15 cellular contexts compared by ENCODE assay signal in genomic region chr16:2966803-2967184, GRCh38. TPM values are rescaled to one million over a fixed set of nuclear protein-coding genes. Genes with fewer than 3 reads are reported as not detected.
DNase-seq lines count a peak whose midpoint lies in the region; ATAC-seq and TF ChIP-seq lines count a peak whose summit lies in the region.
"Had no signal": no experiment of that assay in that cellular context is flagged by ENCODE, and none has a peak within 500 bp of the region (broad histone marks: within the 10 kb centered on the region; RNA-seq: fewer than 3 reads in every experiment).

No MANE protein-coding gene starts in this region.

- H3K79me1 ChIP-seq in mesendoderm (ENCODE audit: low read length): peaks cover 4% of the 10 kb centered on the region

- H3K4me2 ChIP-seq in GM23338 (peak overlapping the region; percentile 95), osteoblast (ENCODE audit: insufficient read depth, low read length) (no peak overlapping the region), mesendoderm (ENCODE audit: low read length) (no peak overlapping the region)

- H4K8ac ChIP-seq in mesendoderm (ENCODE audit: low read depth, low read length): no peak overlapping the region

- no CpG with 5 or more reads among the region's 46 CpGs for WGBS in mesendoderm (ENCODE audit: extremely low coverage, insufficient coverage, low lambda C conversion rate)

- no peak for ATAC-seq in GM23338
- no peak for ATAC-seq in activated CD8-positive, alpha-beta T cell treated with anti-CD3 and anti-CD28 coated beads for 36 hours

- H3K27me3 Mint-ChIP-seq in CD14-positive monocyte (ENCODE audit: low read depth in 3 of 3) (peaks cover 49 to 70% (median 53%) of the 10 kb centered on the region in 3 donors), GM23338 (ENCODE audit: insufficient read depth, low read depth, poor library complexity) (peaks cover 42% of the 10 kb centered on the region)
- peaks cover 30% of the 10 kb centered on the region for H3K27me3 Mint-ChIP-seq in activated CD8-positive, alpha-beta T cell treated with anti-CD3 and anti-CD28 coated beads for 36 hours

- no peaks in the 10 kb centered on the region for H3K9me2 ChIP-seq in GM23338 (ENCODE audit: insufficient read depth)

- POLR2A ChIA-PET in activated CD8-positive, alpha-beta T cell treated with anti-CD3 and anti-CD28 coated beads for 36 hours (lab: Charles Lee): interaction anchor here (2.0 kb wide), 1 partner anchor 11 kb away, joined by 8 read pairs; no protein-coding TSS in a partner anchor

- H2BK15ac ChIP-seq in mesendoderm (replicated peaks; ENCODE audit: low read depth): no peak overlapping the region

- H3K36me3 ChIP-seq in GM23338 (ENCODE audit: insufficient read depth): no peaks in the 10 kb centered on the region
- H3K36me3 ChIP-seq in osteoblast (ENCODE audit: insufficient read depth, low read length): no peaks in the 10 kb centered on the region
- no peaks in the 10 kb centered on the region for H3K36me3 ChIP-seq in mesendoderm (ENCODE audit: control insufficient read depth, insufficient read depth, low read length)
- H3K36me3 ChIP-seq: tibial artery had no signal

- H3K9me3 Mint-ChIP-seq in CD14-positive monocyte: peaks cover 0 to 22% (median 7%) of the 10 kb centered on the region in 7 donors
- no peaks in the 10 kb centered on the region for H3K9me3 Mint-ChIP-seq in GM23338
- no peaks in the 10 kb centered on the region for H3K9me3 Mint-ChIP-seq in activated CD8-positive, alpha-beta T cell treated with anti-CD3 and anti-CD28 coated beads for 36 hours

- H3K4me1 ChIP-seq in GM23338 (ENCODE audit: insufficient read depth) (peaks cover 20% of the 10 kb centered on the region; the same call in 1 of the 2 replicates), osteoblast (ENCODE audit: insufficient read depth, low read length) (peaks cover 4% of the 10 kb centered on the region), mesendoderm (ENCODE audit: control insufficient read depth, low read depth, low read length) (no peaks in the 10 kb centered on the region)

- no peak overlapping the region for H2BK120ac ChIP-seq in mesendoderm (ENCODE audit: low read depth, low read length)

- no peak overlapping the region for H3K56ac ChIP-seq in mesendoderm (ENCODE audit: low read length)

- peaks cover 10% of the 10 kb centered on the region for H4K20me1 ChIP-seq in GM23338 (replicated peaks; ENCODE audit: insufficient read depth)
- H4K20me1 ChIP-seq in osteoblast (ENCODE audit: insufficient read depth, low read length): peaks cover 11% of the 10 kb centered on the region

- H3F3A ChIP-seq in GM23338 (replicated peaks; ENCODE audit: low read depth): peaks cover 42% of the 10 kb centered on the region

- no peak overlapping the region for H3K9ac ChIP-seq in mesendoderm (ENCODE audit: low read length)

- no peak overlapping the region for H4K5ac ChIP-seq in mesendoderm (ENCODE audit: low read length)

- peaks cover 5% of the 10 kb centered on the region in 2 donors for H3K36me3 Mint-ChIP-seq in CD14-positive monocyte
- H3K36me3 Mint-ChIP-seq in GM23338 (ENCODE audit: low read depth): peaks cover 7% of the 10 kb centered on the region; the same call in 2 of the 3 replicates
- H3K36me3 Mint-ChIP-seq in activated CD8-positive, alpha-beta T cell treated with anti-CD3 and anti-CD28 coated beads for 36 hours (ENCODE audit: low read depth): peaks cover 11% of the 10 kb centered on the region
- H3K36me3 Mint-ChIP-seq: CD4-positive, alpha-beta memory T cell had no signal

- peaks cover 50% of the 10 kb centered on the region for H3K27me3 ChIP-seq in GM23338 (ENCODE audit: insufficient read depth)
- H3K27me3 ChIP-seq in osteoblast (ENCODE audit: insufficient read depth, low read length): peaks cover 57% of the 10 kb centered on the region
- no peaks in the 10 kb centered on the region for H3K27me3 ChIP-seq in mesendoderm (ENCODE audit: insufficient read depth, low read length, poor library complexity)

- H3K4ac ChIP-seq in mesendoderm (ENCODE audit: low read depth, low read length): no peak overlapping the region

- H2AK5ac ChIP-seq in mesendoderm (ENCODE audit: low read length): no peak overlapping the region

- intact Hi-C loops in CD14-positive monocyte (cut with micrococcal nuclease): loop anchor here in 1 of 2 donors (5.0 kb wide), 1 partner anchor 56 kb away; the partner anchor contains the start of genes HCFC1R1, THOC6 and TNFRSF12A
- intact Hi-C loops in activated CD8-positive, alpha-beta T cell treated with anti-CD3 and anti-CD28 coated beads for 36 hours (cut with micrococcal nuclease): no loop called here

- H3K79me2 ChIP-seq in GM23338 (replicated peaks; ENCODE audit: insufficient read depth) (no peaks in the 10 kb centered on the region), osteoblast (ENCODE audit: insufficient read depth, low read length) (peaks cover 2% of the 10 kb centered on the region), mesendoderm (ENCODE audit: control insufficient read depth, insufficient read depth, low read length) (peaks cover 4% of the 10 kb centered on the region)

- H3K4me3 ChIP-seq in GM23338 (peak overlapping the region; percentile 94), coronary artery (peak overlapping the region; percentile 52), osteoblast (ENCODE audit: insufficient read depth, low read length) (no peak overlapping the region), mesendoderm (ENCODE audit: low read length) (no peak overlapping the region)

- H2AFZ ChIP-seq in GM23338 (no peak overlapping the region), osteoblast (ENCODE audit: low read length) (no peak overlapping the region)

- TF ChIP-seq CTCF in CD14-positive monocyte (IDR thresholded peaks at IDR 0.05) (peak; percentile 35), GM23338 (conservative IDR thresholded peaks at IDR 0.05; ENCODE audit: low read depth in 2 of 2) (peak in 1 of 2 experiments; percentile 12; a peak in 1 of 4 replicates), coronary artery (IDR thresholded peaks at IDR 0.05) (no peak), osteoblast (IDR thresholded peaks at IDR 0.05; ENCODE audit: extremely low read depth, low read depth, low read length) (no peak)
- TF ChIP-seq CTCF in activated CD8-positive, alpha-beta T cell treated with anti-CD3 and anti-CD28 coated beads for 36 hours (IDR thresholded peaks at IDR 0.05): no peak

- no peak overlapping the region for H2BK5ac ChIP-seq in mesendoderm (ENCODE audit: low read length)

- CTCF ChIA-PET in activated CD8-positive, alpha-beta T cell treated with anti-CD3 and anti-CD28 coated beads for 36 hours (lab: Charles Lee): interaction anchor here (0.9 to 1.3 kb wide), 3 partner anchors 28 to 61 kb away, joined by 3 to 4 read pairs (median 3); no protein-coding TSS in a partner anchor

- DNase-seq in CD14-positive monocyte (ENCODE audit: low spot score): no peak
- DNase-seq in GM23338 (ENCODE audit: low spot score): peak; percentile 70
- no peak for DNase-seq in coronary artery (ENCODE audit: low spot score)
- DNase-seq in osteoblast (ENCODE audit: insufficient read length, low spot score, missing footprints): peak; percentile 87
- no peak for DNase-seq in NCI-H2081 treated with DMSO at 0.1 percent for 48 hours (lab: John Stamatoyannopoulos, UW)
- no peak for DNase-seq in mesendoderm
- no peak for DNase-seq in activated CD8-positive, alpha-beta T cell treated with anti-CD3 and anti-CD28 coated beads for 36 hours
- no peak for DNase-seq in NCI-H526 (lab: John Stamatoyannopoulos, UW)
- DNase-seq: activated naive CD4-positive, alpha-beta T cell; effector memory CD4-positive, alpha-beta T cell; NCI-H1105; NCI-H2171 treated with DMSO at 0.1 percent for 48 hours; tibial artery had no signal

- no peaks in the 10 kb centered on the region for H3K9me3 ChIP-seq in osteoblast (ENCODE audit: low read depth, low read length)
- H3K9me3 ChIP-seq: tibial artery had no signal

- H3K4me3 Mint-ChIP-seq in CD14-positive monocyte (peak overlapping the region in 1 of 2 donors; percentile 21), GM23338 (no peak overlapping the region)
- no peak overlapping the region for H3K4me3 Mint-ChIP-seq in activated CD8-positive, alpha-beta T cell treated with anti-CD3 and anti-CD28 coated beads for 36 hours

- H3K23ac ChIP-seq in mesendoderm (ENCODE audit: low read length): no peak overlapping the region

- H3K27ac Mint-ChIP-seq in CD14-positive monocyte (no peak overlapping the region), GM23338 (no peak overlapping the region)
- no peak overlapping the region for H3K27ac Mint-ChIP-seq in activated CD8-positive, alpha-beta T cell treated with anti-CD3 and anti-CD28 coated beads for 36 hours
- H3K27ac Mint-ChIP-seq: CD4-positive, alpha-beta memory T cell; progenitor cell of endocrine pancreas had no signal

- H3K27ac ChIP-seq in GM23338 (ENCODE audit: low read depth) (no peak overlapping the region), coronary artery (no peak overlapping the region), osteoblast (ENCODE audit: low read depth, low read length) (no peak overlapping the region), mesendoderm (ENCODE audit: low read depth, low read length) (no peak overlapping the region)
- H3K27ac ChIP-seq: tibial artery had no signal

- H3K4me1 Mint-ChIP-seq in CD14-positive monocyte (peaks cover 43% of the 10 kb centered on the region), GM23338 (peaks cover 20% of the 10 kb centered on the region)
- H3K4me1 Mint-ChIP-seq in activated CD8-positive, alpha-beta T cell treated with anti-CD3 and anti-CD28 coated beads for 36 hours (ENCODE audit: low read depth): peaks cover 33% of the 10 kb centered on the region

- no peak overlapping the region for H3K18ac ChIP-seq in mesendoderm (ENCODE audit: low read length)

RNA-seq across cellular contexts. Expression of gene PAQR4, which starts 2.4 kb away (rescaled TPM):
- 1 to 10 TPM; 6.3 to 8.9 TPM for polyA plus RNA-seq in CD14-positive monocyte
- 17.7 and 29.3 TPM in 2 replicates for total RNA-seq in GM23338 (2014; rRNA removed; shearing (Covaris generic))
- 7.0 and 8.8 TPM in 2 replicates for polyA plus RNA-seq in GM23338 (2016; fragmentation: Nextera tagmentation; extraction: Ambion mirVana)
- 1.5 and 1.8 TPM in 2 replicates for total RNA-seq in osteoblast
- polyA plus RNA-seq in mesendoderm (2013, experiment 1 of 2): 19.8 TPM
- 19.1 TPM for polyA plus RNA-seq in mesendoderm (2013, experiment 2 of 2)
- 10 to 100 TPM; 29.4 to 30.4 TPM for total RNA-seq in activated CD8-positive, alpha-beta T cell treated with anti-CD3 and anti-CD28 coated beads for 36 hours

RNA-seq across cellular contexts. Expression of gene KREMEN2, which starts 2.7 kb away (rescaled TPM):
- polyA plus RNA-seq in CD14-positive monocyte (not detected), GM23338 (2016; fragmentation: Nextera tagmentation; extraction: Ambion mirVana) (4.7 and 4.9 TPM in 2 replicates)
- total RNA-seq in GM23338 (2014; rRNA removed; shearing (Covaris generic)): 16.1 and 17.6 TPM in 2 replicates
- not detected in 2 replicates for total RNA-seq in osteoblast
- 2.0 TPM for polyA plus RNA-seq in mesendoderm (2013, experiment 1 of 2)
- 1.9 TPM for polyA plus RNA-seq in mesendoderm (2013, experiment 2 of 2)
- under 1 TPM in 1 of 2 experiments, not detected in 1; 0.22 TPM for total RNA-seq in activated CD8-positive, alpha-beta T cell treated with anti-CD3 and anti-CD28 coated beads for 36 hours
- total RNA-seq: CD4-positive, alpha-beta memory T cell had no signal
- polyA plus RNA-seq: CD4-positive, alpha-beta memory T cell had no signal

RNA-seq across cellular contexts. Expression of gene PKMYT1, which starts 13.5 kb away (rescaled TPM):
- polyA plus RNA-seq in CD14-positive monocyte (1 to 10 TPM; 3.0 to 3.2 TPM), GM23338 (2016; fragmentation: Nextera tagmentation; extraction: Ambion mirVana) (90.9 and 104 TPM in 2 replicates)
- 82.1 and 100 TPM in 2 replicates for total RNA-seq in GM23338 (2014; rRNA removed; shearing (Covaris generic))
- 1.4 and 2.1 TPM in 2 replicates for total RNA-seq in osteoblast
- 104 TPM for polyA plus RNA-seq in mesendoderm (2013, experiment 1 of 2)
- polyA plus RNA-seq in mesendoderm (2013, experiment 2 of 2): 100 TPM
- total RNA-seq in activated CD8-positive, alpha-beta T cell treated with anti-CD3 and anti-CD28 coated beads for 36 hours: 100 to 1,000 TPM; 121 to 123 TPM
- polyA plus RNA-seq: CD4-positive, alpha-beta memory T cell had no signal

RNA-seq across cellular contexts. Expression of gene CLDN9, which starts 45.9 kb away (rescaled TPM):
- polyA plus RNA-seq in CD14-positive monocyte: not detected
- 1.0 and 3.0 TPM in 2 replicates for total RNA-seq in GM23338 (2014; rRNA removed; shearing (Covaris generic))
- 1.3 and 1.8 TPM in 2 replicates for polyA plus RNA-seq in GM23338 (2016; fragmentation: Nextera tagmentation; extraction: Ambion mirVana)
- not detected in 2 replicates for total RNA-seq in osteoblast
- polyA plus RNA-seq in mesendoderm (2013, experiment 1 of 2): 0.20 TPM
- 0.15 TPM for polyA plus RNA-seq in mesendoderm (2013, experiment 2 of 2)
- not detected for total RNA-seq in activated CD8-positive, alpha-beta T cell treated with anti-CD3 and anti-CD28 coated beads for 36 hours
- total RNA-seq: CD4-positive, alpha-beta memory T cell had no signal
- polyA plus RNA-seq: CD4-positive, alpha-beta memory T cell had no signal

RNA-seq across cellular contexts. Expression of gene CLDN6, which starts 51.2 kb away (rescaled TPM):
- polyA plus RNA-seq in CD14-positive monocyte: not detected
- total RNA-seq in GM23338 (2014; rRNA removed; shearing (Covaris generic)): 961 and 1,028 TPM in 2 replicates
- polyA plus RNA-seq in GM23338 (2016; fragmentation: Nextera tagmentation; extraction: Ambion mirVana): 537 and 551 TPM in 2 replicates
- total RNA-seq in osteoblast: under 0.01 TPM in 1 of 2 replicates, not detected in the other
- polyA plus RNA-seq in mesendoderm (2013, experiment 1 of 2): 508 TPM
- 491 TPM for polyA plus RNA-seq in mesendoderm (2013, experiment 2 of 2)
- not detected for total RNA-seq in activated CD8-positive, alpha-beta T cell treated with anti-CD3 and anti-CD28 coated beads for 36 hours
- total RNA-seq: CD4-positive, alpha-beta memory T cell had no signal
- polyA plus RNA-seq: CD4-positive, alpha-beta memory T cell had no signal

Comparison
In these comparisons a context has a peak if more than half of its experiments do, and no peak if none do; other contexts are left out.
1. DNase-seq: peak in GM23338 (single experiment) and osteoblast (single experiment); none in CD14-positive monocyte (single experiment), coronary artery (single experiment), NCI-H2081 treated with DMSO at 0.1 percent for 48 hours (single experiment), mesendoderm (single experiment), activated CD8-positive, alpha-beta T cell treated with anti-CD3 and anti-CD28 coated beads for 36 hours (single experiment) and NCI-H526 (0 of 2).
2. H3K4me3 ChIP-seq: peak in GM23338 (single experiment) and coronary artery (single experiment); none in osteoblast (single experiment) and mesendoderm (single experiment).
3. RNA of gene KREMEN2, which starts 2.7 kb away (total RNA-seq): 16.1 to 17.6 TPM in GM23338; 0.22 TPM in activated CD8-positive, alpha-beta T cell treated with anti-CD3 and anti-CD28 coated beads for 36 hours and not detected in osteoblast; every median in the first group is over 10 times any median in the second.
4. RNA of gene PKMYT1, which starts 13.5 kb away (total RNA-seq): 121 to 123 TPM in activated CD8-positive, alpha-beta T cell treated with anti-CD3 and anti-CD28 coated beads for 36 hours and 82.1 to 100 TPM in GM23338; 1.4 to 2.1 TPM in osteoblast; every median in the first group is over 10 times any median in the second.